ENCODE assay signal across 1 cellular context in genomic region chr5:93511445-93511844, GRCh38.
TF ChIP-seq lines count a peak whose summit lies in the region.

No MANE protein-coding gene starts in this region.

TF ChIP-seq in HCT116, 20 proteins besides CTCF, POLR2A, EP300 and RAD21 (continued from another document):
- no peak for TF ChIP-seq ZBTB33 (IDR thresholded peaks at IDR 0.05; ENCODE audit: extremely low read depth, insufficient replicate concordance, low read length)
